Comparison of ENCODE assay signal across 14 cellular contexts in the genomic region with DNA sequence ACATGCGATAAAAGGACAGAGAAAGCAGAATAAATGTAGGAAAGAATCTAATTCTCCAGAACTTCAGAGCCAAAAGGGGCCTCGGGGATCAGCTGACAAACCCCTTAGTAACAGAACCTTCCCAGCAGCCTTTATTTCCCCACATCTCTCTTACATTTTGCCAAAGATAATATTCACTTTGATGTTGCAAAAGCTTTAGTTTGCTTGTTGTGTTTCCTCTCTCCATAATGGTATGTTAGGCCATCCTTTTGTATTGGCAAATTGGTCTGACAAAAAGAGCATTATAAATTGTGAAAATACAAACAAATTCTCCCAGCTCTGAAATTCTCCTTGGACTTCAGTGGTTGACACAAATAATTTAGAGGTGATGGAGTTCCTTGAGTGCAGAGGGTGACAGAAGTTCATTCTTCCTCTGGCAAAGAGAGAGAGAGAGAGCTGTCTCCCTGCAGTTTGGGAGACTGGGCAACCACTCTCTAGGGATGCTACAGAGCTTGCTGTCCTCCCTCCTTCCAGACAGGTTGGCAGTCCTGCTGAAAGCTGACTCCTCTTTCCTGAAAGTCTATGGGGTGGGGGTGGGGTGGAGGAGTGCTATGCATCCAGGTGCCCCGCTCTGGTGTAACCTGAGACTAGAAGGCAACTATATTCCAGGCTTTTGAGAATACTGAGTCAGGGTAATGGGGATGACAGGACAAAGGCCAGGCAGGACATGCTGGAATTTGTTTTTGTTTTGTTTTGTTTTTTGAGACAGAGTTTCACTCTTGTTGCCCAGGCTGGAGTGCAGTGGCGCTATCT. TPM values are rescaled to one million over a fixed set of nuclear protein-coding genes. Genes with fewer than 3 reads are reported as not detected.
DNase-seq lines count a peak whose midpoint lies in the region; ATAC-seq, FAIRE-seq and TF ChIP-seq lines count a peak whose summit lies in the region.
"Had no signal": no experiment of that assay in that cellular context is flagged by ENCODE, and none has a peak within 500 bp of the region (broad histone marks: within the 10 kb centered on the region; RNA-seq: fewer than 3 reads in every experiment).

No MANE protein-coding gene starts in this region.

- H3K4me1 ChIP-seq in ascending aorta: peaks cover 6 to 12% of the 10 kb centered on the region in 2 donors

- peak; percentile 10 for DNase-seq in NCI-H146 treated with DMSO at 0.1 percent for 48 hours (lab: John Stamatoyannopoulos, UW; ENCODE audit: unreplicated experiment)
- peak; percentile 91 for DNase-seq in islet precursor cell
- no peak for DNase-seq in ascending aorta (ENCODE audit: low spot score in 2 of 2)
- no peak for DNase-seq in activated CD4-positive, CD25-positive, alpha-beta regulatory T cell (lab: John Stamatoyannopoulos, UW)
- no peak for DNase-seq in urothelium cell line (ENCODE audit: low spot score)
- DNase-seq in stimulated activated CD8-positive, alpha-beta memory T cell treated with anti-CD3 and anti-CD28 coated beads, Interleukin-4, amount 100 ng/mL, for 48 hours: no peak
- DNase-seq: DMS79 treated with DMSO at 0.1 percent for 48 hours, HCEC 1CT, left colon had no signal

- H3K36me3 ChIP-seq in ascending aorta: no peaks in the 10 kb centered on the region

- no peak for FAIRE-seq in urothelium cell line (lab: Jason Lieb, UNC)
- FAIRE-seq: GM12878 had no signal

- TF ChIP-seq CTCF in C4-2B (conservative IDR thresholded peaks at IDR 0.05) (no peak), ascending aorta (IDR thresholded peaks at IDR 0.05) (no peak)

- H3K27me3 ChIP-seq in ascending aorta: no peaks in the 10 kb centered on the region

- intact Hi-C loops in ascending aorta (cut with DNase I): no loop called here

- no peak overlapping the region for H3K4me3 ChIP-seq in ascending aorta
- H3K4me3 ChIP-seq: GM12878 had no signal

- H3K9me3 ChIP-seq in ascending aorta: no peaks in the 10 kb centered on the region

- H3K27ac ChIP-seq in C4-2B (peak overlapping the region; percentile 31), ascending aorta (no peak overlapping the region)

- ATAC-seq in SK-N-SH treated with all-trans-retinoic acid at 6 μM for 48 hours: peak; percentile 46
- ATAC-seq: GM12878, left colon had no signal

TF ChIP-seq in SK-N-SH treated with all-trans-retinoic acid at 6 μM for 48 hours, 23 proteins besides CTCF, POLR2A, EP300 and RAD21:
- TF ChIP-seq CSRNP3 (CRISPR knock-in tag; IDR thresholded peaks at IDR 0.05): no peak
- no peak for TF ChIP-seq TCF4 (CRISPR knock-in tag; IDR thresholded peaks at IDR 0.05; ENCODE audit: borderline replicate concordance)
- TF ChIP-seq, protein P1, sequence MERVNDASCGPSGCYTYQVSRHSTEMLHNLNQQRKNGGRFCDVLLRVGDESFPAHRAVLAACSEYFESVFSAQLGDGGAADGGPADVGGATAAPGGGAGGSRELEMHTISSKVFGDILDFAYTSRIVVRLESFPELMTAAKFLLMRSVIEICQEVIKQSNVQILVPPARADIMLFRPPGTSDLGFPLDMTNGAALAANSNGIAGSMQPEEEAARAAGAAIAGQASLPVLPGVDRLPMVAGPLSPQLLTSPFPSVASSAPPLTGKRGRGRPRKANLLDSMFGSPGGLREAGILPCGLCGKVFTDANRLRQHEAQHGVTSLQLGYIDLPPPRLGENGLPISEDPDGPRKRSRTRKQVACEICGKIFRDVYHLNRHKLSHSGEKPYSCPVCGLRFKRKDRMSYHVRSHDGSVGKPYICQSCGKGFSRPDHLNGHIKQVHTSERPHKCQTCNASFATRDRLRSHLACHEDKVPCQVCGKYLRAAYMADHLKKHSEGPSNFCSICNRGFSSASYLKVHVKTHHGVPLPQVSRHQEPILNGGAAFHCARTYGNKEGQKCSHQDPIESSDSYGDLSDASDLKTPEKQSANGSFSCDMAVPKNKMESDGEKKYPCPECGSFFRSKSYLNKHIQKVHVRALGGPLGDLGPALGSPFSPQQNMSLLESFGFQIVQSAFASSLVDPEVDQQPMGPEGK (CRISPR knock-in tag; IDR thresholded peaks at IDR 0.05; ENCODE audit: borderline replicate concordance): no peak
- TF ChIP-seq CSDC2 (CRISPR knock-in tag; IDR thresholded peaks at IDR 0.05): no peak

RNA-seq across cellular contexts. Expression of gene OPTC, which starts 55.2 kb away (rescaled TPM):
- not detected for total RNA-seq in ascending aorta
- total RNA-seq: chondrocyte, fibroblast of lung, GM12878, left colon had no signal

Comparison
In these comparisons a context has a peak if more than half of its experiments do, and no peak if none do; other contexts are left out.
1. DNase-seq: peak in NCI-H146 treated with DMSO at 0.1 percent for 48 hours (single experiment) and islet precursor cell (single experiment); none in ascending aorta (0 of 2), activated CD4-positive, CD25-positive, alpha-beta regulatory T cell (0 of 4), urothelium cell line (single experiment) and stimulated activated CD8-positive, alpha-beta memory T cell treated with anti-CD3 and anti-CD28 coated beads, Interleukin-4, amount 100 ng/mL, for 48 hours (single experiment).